ENCODE assay signal across 1 cellular context in the genomic region with DNA sequence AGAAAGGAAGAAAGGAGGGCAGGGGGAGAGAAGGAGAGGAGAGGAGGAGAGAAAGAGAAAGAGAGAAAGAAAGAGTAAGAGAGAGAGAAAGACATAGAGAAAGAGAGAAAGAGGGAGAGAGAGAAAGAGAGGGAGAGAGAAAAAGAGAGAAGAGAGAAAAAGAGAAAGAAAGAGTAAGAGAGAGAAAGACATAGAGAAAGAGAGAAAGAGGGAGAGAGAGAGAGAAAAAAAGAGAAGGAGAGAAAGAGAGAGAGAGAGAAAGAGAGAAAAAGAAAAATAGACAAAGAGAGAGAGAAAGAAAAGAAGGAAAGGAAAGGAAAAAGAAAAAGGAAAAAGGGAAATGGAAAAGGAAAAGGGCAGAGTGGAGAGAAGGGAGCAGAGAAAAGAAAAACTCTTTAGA.
TF ChIP-seq lines count a peak whose summit lies in the region.

No MANE protein-coding gene starts in this region.

TF ChIP-seq in K562, 482 proteins besides CTCF, POLR2A, EP300 and RAD21:
- TF ChIP-seq, protein P1, sequence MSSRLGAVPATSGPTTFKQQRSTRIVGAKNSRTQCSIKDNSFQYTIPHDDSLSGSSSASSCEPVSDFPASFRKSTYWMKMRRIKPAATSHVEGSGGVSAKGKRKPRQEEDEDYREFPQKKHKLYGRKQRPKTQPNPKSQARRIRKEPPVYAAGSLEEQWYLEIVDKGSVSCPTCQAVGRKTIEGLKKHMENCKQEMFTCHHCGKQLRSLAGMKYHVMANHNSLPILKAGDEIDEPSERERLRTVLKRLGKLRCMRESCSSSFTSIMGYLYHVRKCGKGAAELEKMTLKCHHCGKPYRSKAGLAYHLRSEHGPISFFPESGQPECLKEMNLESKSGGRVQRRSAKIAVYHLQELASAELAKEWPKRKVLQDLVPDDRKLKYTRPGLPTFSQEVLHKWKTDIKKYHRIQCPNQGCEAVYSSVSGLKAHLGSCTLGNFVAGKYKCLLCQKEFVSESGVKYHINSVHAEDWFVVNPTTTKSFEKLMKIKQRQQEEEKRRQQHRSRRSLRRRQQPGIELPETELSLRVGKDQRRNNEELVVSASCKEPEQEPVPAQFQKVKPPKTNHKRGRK (tag; IDR thresholded peaks at IDR 0.05) = peak; percentile 79
- TF ChIP-seq MECOM (CRISPR knock-in tag; IDR thresholded peaks at IDR 0.05) = no peak
- TF ChIP-seq PML (IDR thresholded peaks at IDR 0.05; ENCODE audit: low read length) = no peak
- TF ChIP-seq MEF2D (tag; conservative IDR thresholded peaks at IDR 0.05; ENCODE audit: low read depth) = no peak
- TF ChIP-seq ZNF347 (CRISPR knock-in tag; IDR thresholded peaks at IDR 0.05; ENCODE audit: low read depth) = no peak
- TF ChIP-seq, protein P2, sequence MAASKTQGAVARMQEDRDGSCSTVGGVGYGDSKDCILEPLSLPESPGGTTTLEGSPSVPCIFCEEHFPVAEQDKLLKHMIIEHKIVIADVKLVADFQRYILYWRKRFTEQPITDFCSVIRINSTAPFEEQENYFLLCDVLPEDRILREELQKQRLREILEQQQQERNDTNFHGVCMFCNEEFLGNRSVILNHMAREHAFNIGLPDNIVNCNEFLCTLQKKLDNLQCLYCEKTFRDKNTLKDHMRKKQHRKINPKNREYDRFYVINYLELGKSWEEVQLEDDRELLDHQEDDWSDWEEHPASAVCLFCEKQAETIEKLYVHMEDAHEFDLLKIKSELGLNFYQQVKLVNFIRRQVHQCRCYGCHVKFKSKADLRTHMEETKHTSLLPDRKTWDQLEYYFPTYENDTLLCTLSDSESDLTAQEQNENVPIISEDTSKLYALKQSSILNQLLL (CRISPR knock-in tag; IDR thresholded peaks at IDR 0.05; ENCODE audit: borderline replicate concordance) = no peak
- no peak for TF ChIP-seq HDAC1 (IDR thresholded peaks at IDR 0.05)
